ENCODE assay signal across 9 cellular contexts in the genomic region with DNA sequence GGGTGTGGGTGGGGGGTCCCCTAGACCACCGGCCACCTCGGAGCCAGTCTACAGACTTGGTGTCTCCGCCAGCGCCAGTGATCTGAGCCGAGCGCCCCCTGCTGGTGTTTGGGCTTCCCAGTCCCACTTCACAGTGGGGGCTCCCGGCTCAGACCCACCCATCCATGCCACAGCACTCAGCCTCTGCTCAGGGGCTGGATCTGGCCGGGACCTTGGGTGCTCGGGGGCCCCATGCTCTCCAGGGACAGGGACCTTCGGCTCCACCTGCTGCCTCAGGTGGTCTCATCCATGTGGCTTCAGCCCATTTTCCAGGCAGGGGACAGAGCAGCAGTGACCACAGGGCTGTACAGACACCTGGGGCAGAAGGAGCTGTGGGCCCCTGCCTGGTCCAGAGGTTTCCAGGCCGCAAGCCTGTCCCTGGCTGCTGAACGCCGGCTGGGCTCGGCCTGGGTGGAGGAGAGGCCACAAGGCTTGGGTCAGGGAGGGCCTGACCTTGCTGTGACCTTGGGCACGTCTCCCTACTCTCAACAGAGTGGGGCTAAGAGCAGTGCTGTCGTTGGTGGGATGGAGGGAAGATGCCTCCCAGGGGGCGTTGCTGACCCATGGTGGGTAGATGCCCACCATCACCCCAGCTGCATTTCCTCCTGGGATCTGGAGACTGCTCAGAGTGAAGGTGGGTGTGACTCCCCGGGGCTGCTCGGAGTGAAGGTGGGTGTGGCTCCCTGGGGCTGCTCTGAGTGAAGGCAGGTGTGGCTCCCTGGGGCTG.
DNase-seq lines count a peak whose midpoint lies in the region; TF ChIP-seq lines count a peak whose summit lies in the region.
"Had no signal": no experiment of that assay in that cellular context is flagged by ENCODE, and none has a peak within 500 bp of the region (broad histone marks: within the 10 kb centered on the region; RNA-seq: fewer than 3 reads in every experiment).

No MANE protein-coding gene starts in this region.

- no peak overlapping the region for H2AFZ ChIP-seq in OCI-LY3 (ENCODE audit: low read depth, low read length)

- H3K4me1 ChIP-seq in OCI-LY3 (ENCODE audit: low read length): no peaks in the 10 kb centered on the region
- H3K4me1 ChIP-seq in duodenal mucosa (ENCODE audit: control insufficient read depth in 1 of 2, insufficient read depth in 2 of 2, low read length in 2 of 2): peaks cover 23 to 36% of the 10 kb centered on the region in 2 donors

- H3K36me3 ChIP-seq in OCI-LY3 (replicated peaks; ENCODE audit: low read depth, low read length) (no peaks in the 10 kb centered on the region), duodenal mucosa (ENCODE audit: control insufficient read depth in 1 of 2, insufficient read depth in 2 of 2, low read length in 2 of 2) (no peaks in the 10 kb centered on the region)

- H3K79me2 ChIP-seq in OCI-LY3 (ENCODE audit: low read length): no peaks in the 10 kb centered on the region

- TF ChIP-seq CTCF in GM12873 (IDR thresholded peaks at IDR 0.05; ENCODE audit: insufficient read depth, low read depth, low read length, missing control alignments) (peak; percentile 56), OCI-LY3 (IDR thresholded peaks at IDR 0.05; ENCODE audit: low read depth, low read length) (peak; percentile 57)

- H3K9me3 ChIP-seq in OCI-LY3 (ENCODE audit: insufficient read depth, low read length): no peaks in the 10 kb centered on the region
- H3K9me3 ChIP-seq in duodenal mucosa (ENCODE audit: control insufficient read depth in 1 of 2, low read length in 2 of 2): peaks cover 4 to 8% of the 10 kb centered on the region in 2 donors

- H3K27me3 ChIP-seq in OCI-LY3 (ENCODE audit: low read depth, low read length) (no peaks in the 10 kb centered on the region), duodenal mucosa (ENCODE audit: control insufficient read depth in 1 of 2, insufficient read depth in 2 of 2, low read length in 2 of 2) (no peaks in the 10 kb centered on the region)

- H4K20me1 ChIP-seq in OCI-LY3 (ENCODE audit: insufficient read depth, low read length): no peaks in the 10 kb centered on the region

- no peak overlapping the region for H3K27ac ChIP-seq in OCI-LY3 (ENCODE audit: low read length)
- peak overlapping the region; percentile 77 for H3K27ac ChIP-seq in duodenal mucosa (ENCODE audit: low read depth, low read length)

- H3K4me3 ChIP-seq in OCI-LY3 (ENCODE audit: low read length) (no peak overlapping the region), duodenal mucosa (ENCODE audit: low read depth in 1 of 2, low read length in 2 of 2) (peak overlapping the region in 1 of 2 donors; percentile 40)

- DNase-seq in stimulated activated CD4-positive, alpha-beta T cell treated with anti-CD3 and anti-CD28 coated beads, Interleukin-12 subunit alpha, Interleukin-12 subunit beta, amount 100 ng/mL, for 4 hours: peak; percentile 39
- no peak for DNase-seq in NCI-H128 (lab: John Stamatoyannopoulos, UW; ENCODE audit: unreplicated experiment)
- DNase-seq in kidney tubule cell (ENCODE audit: low spot score): no peak
- DNase-seq in NCI-H2196 treated with DMSO at 0.1 percent for 48 hours (lab: John Stamatoyannopoulos, UW; ENCODE audit: unreplicated experiment): no peak
- DNase-seq in GDM1 (lab: John Stamatoyannopoulos, UW): no peak
- DNase-seq: IMR-90 had no signal

- no peak overlapping the region for H3K4me2 ChIP-seq in OCI-LY3 (ENCODE audit: low read length)

- no peak overlapping the region for H3K9ac ChIP-seq in OCI-LY3 (ENCODE audit: low read length)
- H3K9ac ChIP-seq in duodenal mucosa (ENCODE audit: low read depth in 1 of 2, low read length in 2 of 2): peak overlapping the region in 1 of 2 donors; percentile 65
